Comparison of ENCODE assay signal across 21 cellular contexts in genomic region chr7:131486346-131486745, GRCh38.
DNase-seq lines count a peak whose midpoint lies in the region; ATAC-seq, FAIRE-seq and TF ChIP-seq lines count a peak whose summit lies in the region.
"Had no signal": no experiment of that assay in that cellular context is flagged by ENCODE, and none has a peak within 500 bp of the region (broad histone marks: within the 10 kb centered on the region; RNA-seq: fewer than 3 reads in every experiment).

No MANE protein-coding gene starts in this region.

- H3K4me3 ChIP-seq in SK-N-SH (ENCODE audit: low read depth in 2 of 2, low read length in 1 of 2), result no peak overlapping the region
- peak overlapping the region in 1 of 3 experiments; percentile 15 for H3K4me3 ChIP-seq in endothelial cell of umbilical vein (replicated peaks in 1 of 3; ENCODE audit: insufficient read depth in 1 of 3, low read depth in 1 of 3, low read length in 3 of 3)
- no peak overlapping the region for H3K4me3 ChIP-seq in gastrocnemius medialis
- H3K4me3 ChIP-seq: HAP-1 had no signal

- H3K4me1 ChIP-seq in SK-N-SH (ENCODE audit: control insufficient read depth in 1 of 2, insufficient read depth in 2 of 2, low read depth in 1 of 2, low read length in 1 of 2) (peaks cover 0 to 2% of the 10 kb centered on the region in 2 experiments; a peak in 3 of 4 replicates), endothelial cell of umbilical vein (ENCODE audit: control insufficient read depth, extremely low read depth, insufficient read depth, low read length) (peaks cover 36% of the 10 kb centered on the region), gastrocnemius medialis (peaks cover 8 to 25% of the 10 kb centered on the region in 2 donors)
- H3K4me1 ChIP-seq: HAP-1 had no signal

- in situ Hi-C loops in gastrocnemius medialis (cut with MboI; ENCODE audit: low sequenced_read_pairs in 4 of 4), result no loop called here

- POLR2A ChIA-PET in SK-N-SH (lab: Yijun Ruan, JAX) (no interaction called here), endothelial cell of umbilical vein (lab: Charles Lee) (no interaction called here)

- no peak for TF ChIP-seq EP300 in SK-N-SH (IDR thresholded peaks at IDR 0.05; ENCODE audit: borderline replicate concordance in 1 of 2, low read depth in 1 of 2, low read length in 1 of 2)

- H3K79me2 ChIP-seq in SK-N-SH (ENCODE audit: insufficient read depth) (no peaks in the 10 kb centered on the region), endothelial cell of umbilical vein (ENCODE audit: control insufficient read depth, insufficient read depth, low read length) (no peaks in the 10 kb centered on the region)

- H3K27ac Mint-ChIP-seq in activated naive CD8-positive, alpha-beta T cell treated with anti-CD3 and anti-CD28 coated beads for 36 hours, result no peak overlapping the region
- H3K27ac Mint-ChIP-seq: CD14-positive monocyte; CD8-positive, alpha-beta T cell had no signal

- H3K9me2 ChIP-seq in SK-N-SH, result no peaks in the 10 kb centered on the region

- DNase-seq in SK-N-SH (no peak), endothelial cell of umbilical vein (ENCODE audit: low read depth, low spot score) (peak; percentile 71), gastrocnemius medialis (no peak), left colon (no peak)
- no peak for DNase-seq in activated naive CD8-positive, alpha-beta T cell treated with anti-CD3 and anti-CD28 coated beads for 36 hours
- DNase-seq: CD8-positive, alpha-beta T cell; COR-L47; DMS153; DMS79 treated with DMSO at 0.1 percent for 48 hours; EL; GOT3 had no signal

- H3K27ac ChIP-seq in SK-N-SH (ENCODE audit: low read depth in 2 of 2, low read length in 1 of 2) (peak overlapping the region; percentile 3 to 11; a peak in 2 of 4 replicates), VCaP (peak overlapping the region; percentile 15), endothelial cell of umbilical vein (ENCODE audit: insufficient read depth, low read depth, low read length) (peak overlapping the region; percentile 28), gastrocnemius medialis (peak overlapping the region in 3 of 4 donors; percentile 3 to 40 (median 16))
- H3K27ac ChIP-seq: 22Rv1 had no signal

- dilution Hi-C loops in endothelial cell of umbilical vein (cut with MboI; ENCODE audit: extremely low pct_ligation_motif_present, low sequenced_read_pairs), result no loop called here

- intact Hi-C loops in endothelial cell of umbilical vein (cut with micrococcal nuclease), result loop anchor here (10.0 kb wide), 1 partner anchor 592 kb away; no protein-coding TSS in a partner anchor
- intact Hi-C loops in gastrocnemius medialis (cut with DNase I; ENCODE audit: low total_unique reads), result no loop called here
- intact Hi-C loops in left colon (cut with DNase I, micrococcal nuclease), result no loop called here

- TF ChIP-seq POLR2A in endothelial cell of umbilical vein (IDR thresholded peaks at IDR 0.05; ENCODE audit: low read depth, low read length) (no peak), gastrocnemius medialis (IDR thresholded peaks at IDR 0.05) (no peak)

- BruUV-seq in endothelial cell of umbilical vein (replicated peaks; lab: Mats Ljungman, UMichigan), result no TSS peak

- H4K20me1 ChIP-seq in SK-N-SH (ENCODE audit: insufficient read depth) (peaks cover 7% of the 10 kb centered on the region; the same call in 1 of the 2 replicates), endothelial cell of umbilical vein (replicated peaks; ENCODE audit: control insufficient read depth, extremely low read depth, insufficient read depth, low read length) (no peaks in the 10 kb centered on the region)

- peaks cover 38 to 70% of the 10 kb centered on the region in 2 experiments for H3K36me3 ChIP-seq in SK-N-SH (replicated peaks in 1 of 2; ENCODE audit: control insufficient read depth in 1 of 2, insufficient read depth in 2 of 2, low read length in 1 of 2)
- H3K36me3 ChIP-seq in endothelial cell of umbilical vein (ENCODE audit: control insufficient read depth in 2 of 2, extremely low read depth in 1 of 2, insufficient read depth in 2 of 2, low read length in 2 of 2), result peaks cover 0 to 2% of the 10 kb centered on the region in 2 experiments
- no peaks in the 10 kb centered on the region for H3K36me3 ChIP-seq in gastrocnemius medialis

- peaks cover 74% of the 10 kb centered on the region for H3F3A ChIP-seq in SK-N-SH (replicated peaks; ENCODE audit: insufficient read depth)

- H3K9ac ChIP-seq in SK-N-SH (no peak overlapping the region), endothelial cell of umbilical vein (replicated peaks; ENCODE audit: extremely low read depth, insufficient read depth, low read length) (peak overlapping the region; percentile 8)

- no peak for TF ChIP-seq RAD21 in SK-N-SH (IDR thresholded peaks at IDR 0.05; ENCODE audit: low read length)

- H3K27me3 Mint-ChIP-seq in activated naive CD8-positive, alpha-beta T cell treated with anti-CD3 and anti-CD28 coated beads for 36 hours, result no peaks in the 10 kb centered on the region
- H3K27me3 Mint-ChIP-seq: IgD-negative memory B cell had no signal

- no peak for FAIRE-seq in endothelial cell of umbilical vein (lab: Jason Lieb, UNC)
- FAIRE-seq: G401.6, GM12892, GM19239 had no signal

- TF ChIP-seq CTCF in SK-N-SH (IDR thresholded peaks at IDR 0.05), result no peak
- TF ChIP-seq CTCF in VCaP (conservative IDR thresholded peaks at IDR 0.05), result no peak
- no peak for TF ChIP-seq CTCF in endothelial cell of umbilical vein (IDR thresholded peaks at IDR 0.05; ENCODE audit: extremely low read depth in 1 of 2, insufficient read depth in 1 of 2, low read depth in 1 of 2, low read length in 2 of 2)
- TF ChIP-seq CTCF in gastrocnemius medialis (IDR thresholded peaks at IDR 0.05 in 4 of 5, conservative IDR thresholded peaks at IDR 0.05 in 1 of 5), result no peak

- H3K4me3 Mint-ChIP-seq in activated naive CD8-positive, alpha-beta T cell treated with anti-CD3 and anti-CD28 coated beads for 36 hours, result no peak overlapping the region
- H3K4me3 Mint-ChIP-seq: CD14-positive monocyte; CD8-positive, alpha-beta T cell; IgD-negative memory B cell had no signal

- H3K4me2 ChIP-seq in SK-N-SH, result no peak overlapping the region
- peak overlapping the region; percentile 89 for H3K4me2 ChIP-seq in endothelial cell of umbilical vein (ENCODE audit: insufficient read depth, low read length)

- no peak for ATAC-seq in SK-N-SH treated with all-trans-retinoic acid at 6 μM for 48 hours
- ATAC-seq in gastrocnemius medialis, result no peak
- no peak for ATAC-seq in left colon
- no peak for ATAC-seq in HG03095 (IDR thresholded peaks at IDR 0.05; ENCODE audit: unreplicated experiment)
- ATAC-seq: CD8-positive, alpha-beta T cell had no signal

- CTCF ChIA-PET in SK-N-SH (lab: Yijun Ruan, JAX), result interaction anchor here (0.7 to 1.5 kb wide), 4 partner anchors 10 to 373 kb away, joined by 3 to 6 read pairs (median 3); no protein-coding TSS in a partner anchor
- CTCF ChIA-PET in endothelial cell of umbilical vein (lab: Charles Lee), result interaction anchor here (1.3 kb wide), 1 partner anchor 17 kb away, joined by 3 read pairs; no protein-coding TSS in a partner anchor

- H3K4me1 Mint-ChIP-seq in activated naive CD8-positive, alpha-beta T cell treated with anti-CD3 and anti-CD28 coated beads for 36 hours, result no peaks in the 10 kb centered on the region
- H3K4me1 Mint-ChIP-seq: CD14-positive monocyte had no signal

- no peaks in the 10 kb centered on the region for H3K9me1 ChIP-seq in endothelial cell of umbilical vein (replicated peaks; ENCODE audit: control insufficient read depth, extremely low read depth, insufficient read depth, low read length)

- WGBS in SK-N-SH (ENCODE audit: low lambda C conversion rate), result 97% methylated on average over 2 of the region's 2 CpGs

- H3K27me3 ChIP-seq in SK-N-SH (ENCODE audit: insufficient read depth), result no peaks in the 10 kb centered on the region
- H3K27me3 ChIP-seq in endothelial cell of umbilical vein (ENCODE audit: control insufficient read depth in 2 of 2, insufficient read depth in 2 of 2, low read length in 2 of 2), result no peaks in the 10 kb centered on the region
- no peaks in the 10 kb centered on the region for H3K27me3 ChIP-seq in gastrocnemius medialis

- H2AFZ ChIP-seq in SK-N-SH (ENCODE audit: low read depth) (no peak overlapping the region), endothelial cell of umbilical vein (ENCODE audit: low read depth, low read length) (no peak overlapping the region)

- no peaks in the 10 kb centered on the region for H3K9me3 Mint-ChIP-seq in activated naive CD8-positive, alpha-beta T cell treated with anti-CD3 and anti-CD28 coated beads for 36 hours
- H3K9me3 Mint-ChIP-seq: CD14-positive monocyte; CD8-positive, alpha-beta T cell; IgD-negative memory B cell had no signal

- H3K36me3 Mint-ChIP-seq in activated naive CD8-positive, alpha-beta T cell treated with anti-CD3 and anti-CD28 coated beads for 36 hours, result peaks cover 5% of the 10 kb centered on the region

- H3K9me3 ChIP-seq in SK-N-SH (no peaks in the 10 kb centered on the region), endothelial cell of umbilical vein (replicated peaks; ENCODE audit: control insufficient read depth, insufficient read depth, low read length) (no peaks in the 10 kb centered on the region), gastrocnemius medialis (no peaks in the 10 kb centered on the region)
- H3K9me3 ChIP-seq: HAP-1 had no signal

TF ChIP-seq in SK-N-SH, 30 proteins besides CTCF, POLR2A, EP300 and RAD21 (continues in another document):
- TF ChIP-seq FOXM1 (IDR thresholded peaks at IDR 0.05; ENCODE audit: low read depth), result no peak
- no peak for TF ChIP-seq JUND (IDR thresholded peaks at IDR 0.05)
- no peak for TF ChIP-seq RCOR1 (IDR thresholded peaks at IDR 0.05; ENCODE audit: low read length)

TF ChIP-seq in SK-N-SH treated with all-trans-retinoic acid at 6 μM for 48 hours, 23 proteins besides CTCF, POLR2A, EP300 and RAD21 (continues in another document):
- TF ChIP-seq SNAI2 (CRISPR knock-in tag; IDR thresholded peaks at IDR 0.05), result no peak
- no peak for TF ChIP-seq ZFP30 (CRISPR knock-in tag; IDR thresholded peaks at IDR 0.05)
- no peak for TF ChIP-seq GLIS3 (CRISPR knock-in tag; IDR thresholded peaks at IDR 0.05)
- TF ChIP-seq RARB (CRISPR knock-in tag; IDR thresholded peaks at IDR 0.05), result no peak

TF ChIP-seq in endothelial cell of umbilical vein, 7 proteins besides CTCF, POLR2A, EP300 and RAD21:
- TF ChIP-seq JUN (IDR thresholded peaks at IDR 0.05; ENCODE audit: borderline replicate concordance, insufficient read depth, insufficient read length, low read depth) (no peak), MYC (IDR thresholded peaks at IDR 0.05; ENCODE audit: low read depth, low read length) (no peak), MAX (IDR thresholded peaks at IDR 0.05; ENCODE audit: insufficient read depth, insufficient read length) (no peak), GATA2 (IDR thresholded peaks at IDR 0.05; ENCODE audit: insufficient read depth, insufficient read length, low read depth, low read length) (no peak), POLR2AphosphoS5 (IDR thresholded peaks at IDR 0.05; ENCODE audit: insufficient read depth, low read depth, low read length) (no peak), FOS (IDR thresholded peaks at IDR 0.05; ENCODE audit: borderline replicate concordance, insufficient read depth, low read length) (no peak), EZH2 (IDR thresholded peaks at IDR 0.05; ENCODE audit: borderline replicate concordance, low read depth, low read length, severe bottlenecking) (no peak)
